14 cellular contexts compared by ENCODE assay signal in the genomic region with DNA sequence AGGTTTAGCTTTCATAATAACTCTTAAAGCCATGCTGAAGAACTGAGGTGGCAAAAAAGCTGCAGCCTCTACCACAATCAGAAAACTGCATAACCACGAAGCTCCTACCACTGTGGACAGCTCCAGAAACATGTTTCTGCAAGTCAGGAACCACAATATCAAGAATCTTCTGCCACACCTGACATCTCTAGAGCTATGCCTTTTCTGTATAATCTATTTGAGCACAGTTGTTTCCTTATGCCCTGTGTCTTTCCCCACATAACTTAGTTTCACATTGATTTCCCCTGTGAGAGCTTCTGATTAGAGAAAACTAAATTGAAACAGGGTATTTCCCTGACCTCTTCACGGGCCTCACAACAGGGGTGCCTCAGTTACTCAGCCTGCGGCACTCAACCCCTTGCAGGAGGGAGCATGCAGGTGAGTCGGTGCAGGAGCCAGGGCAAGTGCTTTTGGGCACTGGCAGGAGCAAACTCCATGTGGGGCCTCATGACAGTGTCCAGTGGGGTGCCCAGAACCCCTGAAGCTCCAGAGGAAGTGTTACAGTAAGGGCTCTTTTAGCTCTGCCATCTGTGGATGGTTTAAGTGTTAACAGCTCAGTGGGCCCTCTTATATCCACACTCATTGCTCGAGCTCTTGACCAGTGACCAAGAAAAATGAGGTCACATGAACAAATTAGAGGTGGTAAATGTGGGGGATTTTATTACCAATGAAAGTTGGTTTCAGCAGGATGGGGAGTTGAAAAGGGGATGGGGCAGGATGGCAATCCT.
DNase-seq lines count a peak whose midpoint lies in the region; ATAC-seq lines count a peak whose summit lies in the region.
"Had no signal": no experiment of that assay in that cellular context is flagged by ENCODE, and none has a peak within 500 bp of the region (broad histone marks: within the 10 kb centered on the region; RNA-seq: fewer than 3 reads in every experiment).

No MANE protein-coding gene starts in this region.

- ATAC-seq in activated naive CD8-positive, alpha-beta T cell treated with anti-CD3 and anti-CD28 coated beads, Interleukin-2, amount 10 ng/mL, durations not matched to agents 7 days and 5 days (ENCODE audit: low read depth): peak; percentile 42
- ATAC-seq in HG02610 (IDR thresholded peaks at IDR 0.05; ENCODE audit: unreplicated experiment) (peak; percentile 78), HG03442 (IDR thresholded peaks at IDR 0.05; ENCODE audit: unreplicated experiment) (peak; percentile 87)
- ATAC-seq: A549, body of pancreas had no signal

- no peaks in the 10 kb centered on the region for H3K4me1 Mint-ChIP-seq in activated naive CD8-positive, alpha-beta T cell treated with anti-CD3 and anti-CD28 coated beads, Interleukin-2, amount 10 ng/mL, durations not matched to agents 7 days and 5 days
- H3K4me1 Mint-ChIP-seq in activated naive CD8-positive, alpha-beta T cell treated with anti-CD3 and anti-CD28 coated beads for 36 hours: no peaks in the 10 kb centered on the region
- no peaks in the 10 kb centered on the region for H3K4me1 Mint-ChIP-seq in activated CD4-positive, alpha-beta memory T cell treated with anti-CD3 and anti-CD28 coated beads, Interleukin-2, amount 10 ng/mL, durations not matched to agents 7 days and 5 days

- no peaks in the 10 kb centered on the region for H3K27me3 ChIP-seq in HAP-1 (ENCODE audit: low read depth)
- H3K27me3 ChIP-seq: body of pancreas had no signal

- POLR2A ChIA-PET in activated naive CD8-positive, alpha-beta T cell treated with anti-CD3 and anti-CD28 coated beads, Interleukin-2, amount 10 ng/mL, durations not matched to agents 7 days and 5 days (lab: Charles Lee): no interaction called here
- POLR2A ChIA-PET in activated CD4-positive, alpha-beta memory T cell treated with anti-CD3 and anti-CD28 coated beads, Interleukin-2, amount 10 ng/mL, durations not matched to agents 7 days and 5 days (lab: Charles Lee): no interaction called here

- H3K4me3 Mint-ChIP-seq in activated naive CD8-positive, alpha-beta T cell treated with anti-CD3 and anti-CD28 coated beads, Interleukin-2, amount 10 ng/mL, durations not matched to agents 7 days and 5 days: no peak overlapping the region
- H3K4me3 Mint-ChIP-seq in activated naive CD8-positive, alpha-beta T cell treated with anti-CD3 and anti-CD28 coated beads for 36 hours: no peak overlapping the region
- no peak overlapping the region for H3K4me3 Mint-ChIP-seq in activated CD4-positive, alpha-beta memory T cell treated with anti-CD3 and anti-CD28 coated beads, Interleukin-2, amount 10 ng/mL, durations not matched to agents 7 days and 5 days

- H3K36me3 ChIP-seq in HAP-1 (replicated peaks): no peaks in the 10 kb centered on the region

- in situ Hi-C loops in HAP-1 (cut with MboI; ENCODE audit: low sequenced_read_pairs): no loop called here

- no peak overlapping the region for H3K4me3 ChIP-seq in HAP-1
- H3K4me3 ChIP-seq: A549, body of pancreas had no signal

- no peak overlapping the region for H3K27ac Mint-ChIP-seq in activated naive CD8-positive, alpha-beta T cell treated with anti-CD3 and anti-CD28 coated beads, Interleukin-2, amount 10 ng/mL, durations not matched to agents 7 days and 5 days
- no peak overlapping the region for H3K27ac Mint-ChIP-seq in activated naive CD8-positive, alpha-beta T cell treated with anti-CD3 and anti-CD28 coated beads for 36 hours
- no peak overlapping the region for H3K27ac Mint-ChIP-seq in activated CD4-positive, alpha-beta memory T cell treated with anti-CD3 and anti-CD28 coated beads, Interleukin-2, amount 10 ng/mL, durations not matched to agents 7 days and 5 days

- H3K27me3 Mint-ChIP-seq in activated naive CD8-positive, alpha-beta T cell treated with anti-CD3 and anti-CD28 coated beads, Interleukin-2, amount 10 ng/mL, durations not matched to agents 7 days and 5 days: no peaks in the 10 kb centered on the region
- H3K27me3 Mint-ChIP-seq in activated naive CD8-positive, alpha-beta T cell treated with anti-CD3 and anti-CD28 coated beads for 36 hours: no peaks in the 10 kb centered on the region
- peaks cover 2% of the 10 kb centered on the region for H3K27me3 Mint-ChIP-seq in activated CD4-positive, alpha-beta memory T cell treated with anti-CD3 and anti-CD28 coated beads, Interleukin-2, amount 10 ng/mL, durations not matched to agents 7 days and 5 days

- peaks cover 1% of the 10 kb centered on the region for H3K9me3 Mint-ChIP-seq in activated naive CD8-positive, alpha-beta T cell treated with anti-CD3 and anti-CD28 coated beads, Interleukin-2, amount 10 ng/mL, durations not matched to agents 7 days and 5 days
- H3K9me3 Mint-ChIP-seq in activated naive CD8-positive, alpha-beta T cell treated with anti-CD3 and anti-CD28 coated beads for 36 hours: no peaks in the 10 kb centered on the region
- H3K9me3 Mint-ChIP-seq in activated CD4-positive, alpha-beta memory T cell treated with anti-CD3 and anti-CD28 coated beads, Interleukin-2, amount 10 ng/mL, durations not matched to agents 7 days and 5 days: no peaks in the 10 kb centered on the region

- DNase-seq in activated naive CD8-positive, alpha-beta T cell treated with anti-CD3 and anti-CD28 coated beads, Interleukin-2, amount 10 ng/mL, durations not matched to agents 7 days and 5 days: no peak
- no peak for DNase-seq in activated naive CD8-positive, alpha-beta T cell treated with anti-CD3 and anti-CD28 coated beads for 36 hours
- DNase-seq in NK-92 treated with Interleukin-12 subunit alpha and Interleukin-12 subunit beta, amount 100 ng/mL, for 24 hours (lab: John Stamatoyannopoulos, UW): no peak
- no peak for DNase-seq in cardiac septum (ENCODE audit: low spot score)
- no peak for DNase-seq in activated CD4-positive, alpha-beta memory T cell treated with anti-CD3 and anti-CD28 coated beads, Interleukin-2, amount 10 ng/mL, durations not matched to agents 7 days and 5 days
- DNase-seq in HAP-1 (ENCODE audit: low spot score in 2 of 2): no peak
- DNase-seq: body of pancreas, DMS79, NCI-H1694, OCI-M1, retina had no signal

- intact Hi-C loops in cardiac septum (cut with DNase I): no loop called here

- no peaks in the 10 kb centered on the region for H3K4me1 ChIP-seq in HAP-1
- H3K4me1 ChIP-seq: A549, body of pancreas had no signal

- H3K9me3 ChIP-seq in HAP-1: no peaks in the 10 kb centered on the region
- H3K9me3 ChIP-seq: A549, body of pancreas had no signal

- CTCF ChIA-PET in activated CD4-positive, alpha-beta memory T cell treated with anti-CD3 and anti-CD28 coated beads, Interleukin-2, amount 10 ng/mL, durations not matched to agents 7 days and 5 days (lab: Charles Lee): no interaction called here

- H3K36me3 Mint-ChIP-seq in activated naive CD8-positive, alpha-beta T cell treated with anti-CD3 and anti-CD28 coated beads, Interleukin-2, amount 10 ng/mL, durations not matched to agents 7 days and 5 days: no peaks in the 10 kb centered on the region
- H3K36me3 Mint-ChIP-seq in activated naive CD8-positive, alpha-beta T cell treated with anti-CD3 and anti-CD28 coated beads for 36 hours: peaks cover 2% of the 10 kb centered on the region
- no peaks in the 10 kb centered on the region for H3K36me3 Mint-ChIP-seq in activated CD4-positive, alpha-beta memory T cell treated with anti-CD3 and anti-CD28 coated beads, Interleukin-2, amount 10 ng/mL, durations not matched to agents 7 days and 5 days (ENCODE audit: low read depth)
